ENCODE assay signal across 17 cellular contexts in genomic region chr11:91872216-91872615, GRCh38.
A peak's percentile ranks its signal among the peaks of the same experiment; 100 is the strongest.
DNase-seq lines count a peak whose midpoint lies in the region; ATAC-seq, FAIRE-seq and TF ChIP-seq lines count a peak whose summit lies in the region.
"Had no signal": no experiment of that assay in that cellular context is flagged by ENCODE, and none has a peak within 500 bp of the region (broad histone marks: within the 10 kb centered on the region; RNA-seq: fewer than 3 reads in every experiment).

No MANE protein-coding gene starts in this region.

- H3K79me2 ChIP-seq in GM23338 (replicated peaks; ENCODE audit: insufficient read depth): no peaks in the 10 kb centered on the region
- no peaks in the 10 kb centered on the region for H3K79me2 ChIP-seq in K562 (ENCODE audit: control insufficient read depth, insufficient read depth, low read length)

- H3K27me3 Mint-ChIP-seq in GM23338 (ENCODE audit: insufficient read depth, low read depth, poor library complexity): no peaks in the 10 kb centered on the region
- no peaks in the 10 kb centered on the region for H3K27me3 Mint-ChIP-seq in mesothelial cell of epicardium (ENCODE audit: low read depth)
- H3K27me3 Mint-ChIP-seq: IgD-negative memory B cell had no signal

- H3K4me3 ChIP-seq in A673 (ENCODE audit: low read depth, low read length, poor library complexity, severe bottlenecking) (no peak overlapping the region), GM23338 (no peak overlapping the region), K562 (no peak overlapping the region)

- TF ChIP-seq RAD21 in K562 (CRISPR knock-in tag; conservative IDR thresholded peaks at IDR 0.05 in 1 of 2, IDR thresholded peaks at IDR 0.05 in 1 of 2): no peak

- no peak for TF ChIP-seq EP300 in K562 (IDR thresholded peaks at IDR 0.05; ENCODE audit: low read length)

- no peaks in the 10 kb centered on the region for H3K9me3 Mint-ChIP-seq in GM23338
- H3K9me3 Mint-ChIP-seq in mesothelial cell of epicardium: no peaks in the 10 kb centered on the region

- peaks cover 65% of the 10 kb centered on the region for H3K4me1 ChIP-seq in A673 (ENCODE audit: insufficient read depth, low read length, poor library complexity, severe bottlenecking)
- no peaks in the 10 kb centered on the region for H3K4me1 ChIP-seq in GM23338 (ENCODE audit: insufficient read depth)
- no peaks in the 10 kb centered on the region; a peak in 1 of 5 replicates for H3K4me1 ChIP-seq in K562 (replicated peaks in 1 of 2; ENCODE audit: control insufficient read depth in 2 of 2, insufficient read depth in 2 of 2, low read length in 2 of 2)

- H3K9me3 ChIP-seq in A673 (ENCODE audit: low read depth, low read length, poor library complexity, severe bottlenecking) (no peaks in the 10 kb centered on the region), K562 (replicated peaks; ENCODE audit: control insufficient read depth, insufficient read depth, low read depth, low read length) (no peaks in the 10 kb centered on the region)

- no peak overlapping the region for H3K4me3 Mint-ChIP-seq in GM23338
- no peak overlapping the region for H3K4me3 Mint-ChIP-seq in mesothelial cell of epicardium
- H3K4me3 Mint-ChIP-seq: CD14-positive monocyte, IgD-negative memory B cell had no signal

- TF ChIP-seq POLR2A in K562 (conservative IDR thresholded peaks at IDR 0.05): no peak

- H3K4me2 ChIP-seq in GM23338: no peak overlapping the region
- no peak overlapping the region for H3K4me2 ChIP-seq in K562 (ENCODE audit: insufficient read depth, low read length)

- H3K27me3 ChIP-seq in A673 (replicated peaks; ENCODE audit: insufficient read depth, low read depth, low read length, poor library complexity) (no peaks in the 10 kb centered on the region), GM23338 (ENCODE audit: insufficient read depth) (no peaks in the 10 kb centered on the region), K562 (ENCODE audit: control insufficient read depth in 2 of 2, insufficient read depth in 2 of 2, low read length in 2 of 2) (no peaks in the 10 kb centered on the region)

- DNase-seq in A673 (ENCODE audit: low spot score) (peak; percentile 84), GM23338 (ENCODE audit: low spot score) (no peak), K562 (ENCODE audit: extremely low read depth in 1 of 4, low spot score in 3 of 4) (no peak), mesothelial cell of epicardium (ENCODE audit: low spot score in 2 of 2, unreplicated experiment in 2 of 2) (no peak), NCI-H187 treated with DMSO at 0.1 percent for 48 hours (lab: John Stamatoyannopoulos, UW) (no peak), DMS153 treated with DMSO at 0.1 percent for 48 hours (lab: John Stamatoyannopoulos, UW; ENCODE audit: unreplicated experiment) (no peak)
- DNase-seq: AML-193, HCEC 1CT, NCI-H2029, NCI-H2171, NCI-H774 had no signal

- H2AFZ ChIP-seq in GM23338 (peak overlapping the region; percentile 29; the same call in 1 of the 2 replicates), K562 (ENCODE audit: low read depth, low read length) (0 out of 2 replicates have a peak overlapping the region, but pooled peaks have one; percentile 32)

- intact Hi-C loops in A673 (cut with micrococcal nuclease; ENCODE audit: unreplicated experiment) (loop anchor here (5.0 to 10.0 kb wide), 2 partner anchors 425 to 1597 kb away; no protein-coding TSS in a partner anchor), K562 (cut with micrococcal nuclease) (no loop called here)

- H4K20me1 ChIP-seq in GM23338 (replicated peaks; ENCODE audit: insufficient read depth) (no peaks in the 10 kb centered on the region), K562 (replicated peaks; ENCODE audit: control insufficient read depth, insufficient read depth, low read length) (no peaks in the 10 kb centered on the region)

- no peak for TF ChIP-seq CTCF in A673 (conservative IDR thresholded peaks at IDR 0.05; ENCODE audit: low read depth, low read length)
- TF ChIP-seq CTCF in GM23338 (conservative IDR thresholded peaks at IDR 0.05; ENCODE audit: low read depth in 2 of 2): no peak
- TF ChIP-seq CTCF in K562 (IDR thresholded peaks at IDR 0.05 in 2 of 3, conservative IDR thresholded peaks at IDR 0.05 in 1 of 3; ENCODE audit: insufficient read depth in 2 of 3, low read depth in 1 of 3, low read length in 3 of 3): no peak
- TF ChIP-seq CTCF in mesothelial cell of epicardium (IDR thresholded peaks at IDR 0.05; ENCODE audit: unreplicated experiment): no peak

- H3K4me1 Mint-ChIP-seq in GM23338 (peaks cover 6% of the 10 kb centered on the region), mesothelial cell of epicardium (peaks cover 47% of the 10 kb centered on the region)
- H3K4me1 Mint-ChIP-seq: CD14-positive monocyte, IgD-negative memory B cell had no signal

- no peak overlapping the region for H3K27ac Mint-ChIP-seq in GM23338
- peak overlapping the region; percentile 54 for H3K27ac Mint-ChIP-seq in mesothelial cell of epicardium
- H3K27ac Mint-ChIP-seq: IgD-negative memory B cell had no signal

- peak overlapping the region; percentile 92 for H3K27ac ChIP-seq in A673 (ENCODE audit: low read depth, low read length, poor library complexity, severe bottlenecking)
- H3K27ac ChIP-seq in GM23338 (ENCODE audit: low read depth): no peak overlapping the region
- no peak overlapping the region for H3K27ac ChIP-seq in K562 (ENCODE audit: extremely low read depth, low read depth, low read length)
- H3K27ac ChIP-seq: HL-60 had no signal

- FAIRE-seq in K562 (lab: Jason Lieb, UNC): no peak
- FAIRE-seq: HTR-8/SVneo had no signal

- ATAC-seq in GM23338 (no peak), K562 (no peak), GM21390 (IDR thresholded peaks at IDR 0.05; ENCODE audit: unreplicated experiment) (no peak), HG03469 (IDR thresholded peaks at IDR 0.05; ENCODE audit: unreplicated experiment) (no peak)

- H3K9ac ChIP-seq in K562 (ENCODE audit: insufficient read depth in 1 of 2, low read depth in 2 of 2, low read length in 2 of 2): no peak overlapping the region

- H3F3A ChIP-seq in GM23338 (replicated peaks; ENCODE audit: low read depth): no peaks in the 10 kb centered on the region

- BruUV-seq in A673 (replicated peaks; lab: Mats Ljungman, UMichigan): no TSS peak
- BruUV-seq in K562 (replicated peaks; lab: Mats Ljungman, UMichigan): no TSS peak

- in situ Hi-C loops in K562 (cut with MboI): no loop called here

- POLR2A ChIA-PET in A673 (lab: Charles Lee; ENCODE audit: low non-redundant PET): no interaction called here
- POLR2A ChIA-PET in K562 (lab: Yijun Ruan, JAX): no interaction called here

- H3K36me3 Mint-ChIP-seq in GM23338 (ENCODE audit: low read depth) (no peaks in the 10 kb centered on the region), mesothelial cell of epicardium (no peaks in the 10 kb centered on the region)
- H3K36me3 Mint-ChIP-seq: CD14-positive monocyte had no signal

- H3K36me3 ChIP-seq in A673 (ENCODE audit: insufficient read depth, low read length, poor library complexity, severe bottlenecking) (no peaks in the 10 kb centered on the region), GM23338 (ENCODE audit: insufficient read depth) (no peaks in the 10 kb centered on the region), K562 (ENCODE audit: control insufficient read depth, insufficient read depth, low read length) (no peaks in the 10 kb centered on the region)

- CTCF ChIA-PET in A673 (lab: Charles Lee): no interaction called here
- CTCF ChIA-PET in K562 (lab: Yijun Ruan, JAX; ENCODE audit: low intra/inter-chr PET ratio): no interaction called here

- H3K9me2 ChIP-seq in GM23338 (ENCODE audit: insufficient read depth): 0 out of 2 replicates have a peak, but pooled peaks cover 1% of the 10 kb centered on the region

- no peaks in the 10 kb centered on the region for H3K9me1 ChIP-seq in K562 (ENCODE audit: control insufficient read depth, insufficient read depth, low read length)

- 14% methylated on average over 5 of the region's 5 CpGs for WGBS in K562 (ENCODE audit: insufficient coverage, low coverage, missing lambda C conversion rate)

TF ChIP-seq in GM23338, 12 proteins besides CTCF, POLR2A, EP300 and RAD21 (continues in another document):
- TF ChIP-seq JUNB (IDR thresholded peaks at IDR 0.05; ENCODE audit: unreplicated experiment) (no peak), ZNF114 (CRISPR knock-in tag; IDR thresholded peaks at IDR 0.05) (no peak), NANOG (IDR thresholded peaks at IDR 0.05; ENCODE audit: borderline replicate concordance) (no peak)

TF ChIP-seq in K562, 482 proteins besides CTCF, POLR2A, EP300 and RAD21:
- TF ChIP-seq RBM14 (IDR thresholded peaks at IDR 0.05; ENCODE audit: borderline replicate concordance, insufficient read depth, low read depth, low read length): no peak
- TF ChIP-seq PBX2 (CRISPR knock-in tag; IDR thresholded peaks at IDR 0.05; ENCODE audit: low read depth): no peak
- TF ChIP-seq PBX2 (tag; conservative IDR thresholded peaks at IDR 0.05; ENCODE audit: low read depth): 0 out of 2 replicates have a peak, but pooled peaks have one; percentile 34
- TF ChIP-seq PTBP1 (IDR thresholded peaks at IDR 0.05; ENCODE audit: low read depth, low read length): no peak
